ENCODE assay signal across 1 cellular context in genomic region chr9:123265833-123266232, GRCh38.
TF ChIP-seq lines count a peak whose summit lies in the region.

No MANE protein-coding gene starts in this region.

TF ChIP-seq in HEK293, 187 proteins besides CTCF, POLR2A, EP300 and RAD21 (continued from another document):
- TF ChIP-seq ZNF692 (tag by site-specific recombination; IDR thresholded peaks at IDR 0.05) (0 out of 2 replicates have a peak, but pooled peaks have one; percentile 32), ZFP69B (tag by site-specific recombination; IDR thresholded peaks at IDR 0.05) (0 out of 2 replicates have a peak, but pooled peaks have one; percentile 15)
